In genomic region chr16:720990-721764, GRCh38 we compare ENCODE assay signal across 8 cellular contexts. TPM values are rescaled to one million over a fixed set of nuclear protein-coding genes. Genes with fewer than 3 reads are reported as not detected.
DNase-seq lines count a peak whose midpoint lies in the region; ATAC-seq and TF ChIP-seq lines count a peak whose summit lies in the region.

Gene ANTKMT (plus strand): TSS chr16:721146. CDS start chr16:721275, 129 bp downstream.

- no peak for TF ChIP-seq CTCF in GM12865 (IDR thresholded peaks at IDR 0.05; ENCODE audit: insufficient read depth, low read depth, low read length, missing control alignments)

- intact Hi-C loops in left cardiac atrium (cut with DNase I), result no loop called here
- intact Hi-C loops in posterior vena cava (cut with DNase I), result no loop called here

- H3K4me3 ChIP-seq in GM12865 (ENCODE audit: low read depth, low read length), result peak within 1 kb of the TSS; percentile 86

- ATAC-seq in left cardiac atrium, result peak; percentile 84 to 90

- CTCF ChIA-PET in HEK293T (lab: Yijun Ruan, JAX), result interaction anchor here (1.0 to 2.8 kb wide), 3 partner anchors 12 to 83 kb away, joined by 4 to 7 read pairs (median 4); no protein-coding TSS in a partner anchor

- POLR2A ChIA-PET in HEK293T (lab: Yijun Ruan, JAX), result interaction anchor here (0.8 to 4.1 kb wide), 23 partner anchors 8 to 66 kb away, joined by 3 to 47 read pairs (median 5); partner anchors contain the start of genes CHTF18, CIAO3, JMJD8 and MSLN

- peak; percentile 95 for DNase-seq in GM12865 (ENCODE audit: low read depth)
- peak; percentile 89 for DNase-seq in HEK293T (ENCODE audit: extremely low spot score)
- DNase-seq in MV-4-11 (lab: John Stamatoyannopoulos, UW), result peak; percentile 80
- DNase-seq in T-helper 1 cell, result peak; percentile 48 to 77 (median 67)
- peak; percentile 60 for DNase-seq in amniotic stem cell (lab: John Stamatoyannopoulos, UW)
- DNase-seq in left cardiac atrium, result peak; percentile 82
- DNase-seq in posterior vena cava (ENCODE audit: low spot score), result peak; percentile 91
- no peak for DNase-seq in cerebellar nuclear complex (lab: John Stamatoyannopoulos, UW)

TF ChIP-seq in HEK293T, 16 proteins besides CTCF, POLR2A, EP300 and RAD21:
- TF ChIP-seq ELF4 (IDR thresholded peaks at IDR 0.05), result no peak
- no peak for TF ChIP-seq SP1 (IDR thresholded peaks at IDR 0.05)
- no peak for TF ChIP-seq FOXK2 (IDR thresholded peaks at IDR 0.05)
- 0 out of 2 replicates have a peak, but pooled peaks have one; percentile 26 for TF ChIP-seq ARNT (IDR thresholded peaks at IDR 0.05)
- no peak for TF ChIP-seq NFRKB (IDR thresholded peaks at IDR 0.05)
- peak; percentile 87 for TF ChIP-seq LEF1 (IDR thresholded peaks at IDR 0.05; ENCODE audit: borderline replicate concordance)
- TF ChIP-seq TARDBP (IDR thresholded peaks at IDR 0.05), result no peak
- TF ChIP-seq ZNF384 (IDR thresholded peaks at IDR 0.05), result no peak
- TF ChIP-seq FOXM1 (IDR thresholded peaks at IDR 0.05; ENCODE audit: borderline replicate concordance), result no peak
- TF ChIP-seq L3MBTL2 (conservative IDR thresholded peaks at IDR 0.05), result peak; percentile 93
TF ChIP-seq in HEK293T: peak in this region for 3.

RNA-seq across cellular contexts. Expression of gene ANTKMT, which starts in this region (rescaled TPM):
- total RNA-seq in left cardiac atrium (10 to 100 TPM; 32.5 to 36.8 TPM), posterior vena cava (10 to 100 TPM; 20.0 to 25.5 TPM)

Comparison
In these comparisons a context has a peak if more than half of its experiments do, and no peak if none do; other contexts are left out.
1. DNase-seq: peak in GM12865 (single experiment), HEK293T (single experiment), MV-4-11 (single experiment), T-helper 1 cell (5 of 5), amniotic stem cell (single experiment), left cardiac atrium (single experiment) and posterior vena cava (single experiment); none in cerebellar nuclear complex (0 of 2).